Comparison of ENCODE assay signal across 1 cellular context in the genomic region with DNA sequence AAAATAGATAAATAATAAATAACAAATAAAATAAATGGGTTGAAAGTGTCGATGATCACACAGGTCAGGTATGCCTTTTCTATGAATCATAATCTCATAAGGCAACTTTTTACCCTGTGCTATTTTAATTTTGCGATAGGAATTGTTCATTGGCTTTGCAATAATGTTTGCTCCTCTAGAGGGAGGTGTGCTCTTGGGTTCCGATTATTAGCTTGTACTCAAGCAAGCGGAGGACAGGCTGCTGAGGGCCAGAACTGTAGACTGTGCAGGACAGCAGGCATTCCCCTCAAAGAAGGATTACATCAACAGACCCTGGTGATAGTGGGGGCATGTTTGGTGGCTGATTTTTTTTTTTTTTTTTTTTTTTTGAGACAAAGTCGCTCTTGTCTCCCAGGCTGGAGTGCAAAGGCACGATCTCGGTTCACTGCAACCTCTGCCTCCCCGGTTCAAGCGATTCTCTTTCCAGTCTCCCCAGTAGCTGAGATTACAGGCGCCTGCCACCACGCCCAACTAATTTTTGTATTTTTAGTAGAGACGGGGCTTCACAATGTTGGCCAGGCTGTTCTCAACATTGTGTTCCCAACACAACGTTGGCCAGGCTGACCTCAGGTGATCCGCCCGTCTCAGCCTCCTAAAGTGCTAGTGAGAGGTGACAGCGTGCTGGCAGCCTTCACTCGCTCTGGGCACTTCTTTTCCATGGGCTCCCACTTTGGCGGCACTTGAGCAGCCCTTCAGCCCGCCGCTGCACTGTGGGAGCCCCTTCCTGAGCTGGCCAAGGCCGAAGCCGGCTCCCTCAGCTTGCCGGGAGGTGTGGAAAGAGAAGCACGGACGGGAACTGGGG.
TF ChIP-seq lines count a peak whose summit lies in the region.

No MANE protein-coding gene starts in this region.

TF ChIP-seq in WTC11, 78 proteins besides CTCF, POLR2A, EP300 and RAD21 (continued from another document):
- TF ChIP-seq, protein P1, sequence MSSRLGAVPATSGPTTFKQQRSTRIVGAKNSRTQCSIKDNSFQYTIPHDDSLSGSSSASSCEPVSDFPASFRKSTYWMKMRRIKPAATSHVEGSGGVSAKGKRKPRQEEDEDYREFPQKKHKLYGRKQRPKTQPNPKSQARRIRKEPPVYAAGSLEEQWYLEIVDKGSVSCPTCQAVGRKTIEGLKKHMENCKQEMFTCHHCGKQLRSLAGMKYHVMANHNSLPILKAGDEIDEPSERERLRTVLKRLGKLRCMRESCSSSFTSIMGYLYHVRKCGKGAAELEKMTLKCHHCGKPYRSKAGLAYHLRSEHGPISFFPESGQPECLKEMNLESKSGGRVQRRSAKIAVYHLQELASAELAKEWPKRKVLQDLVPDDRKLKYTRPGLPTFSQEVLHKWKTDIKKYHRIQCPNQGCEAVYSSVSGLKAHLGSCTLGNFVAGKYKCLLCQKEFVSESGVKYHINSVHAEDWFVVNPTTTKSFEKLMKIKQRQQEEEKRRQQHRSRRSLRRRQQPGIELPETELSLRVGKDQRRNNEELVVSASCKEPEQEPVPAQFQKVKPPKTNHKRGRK (CRISPR knock-in tag; IDR thresholded peaks at IDR 0.05; ENCODE audit: borderline replicate concordance): no peak
- TF ChIP-seq, protein P2, sequence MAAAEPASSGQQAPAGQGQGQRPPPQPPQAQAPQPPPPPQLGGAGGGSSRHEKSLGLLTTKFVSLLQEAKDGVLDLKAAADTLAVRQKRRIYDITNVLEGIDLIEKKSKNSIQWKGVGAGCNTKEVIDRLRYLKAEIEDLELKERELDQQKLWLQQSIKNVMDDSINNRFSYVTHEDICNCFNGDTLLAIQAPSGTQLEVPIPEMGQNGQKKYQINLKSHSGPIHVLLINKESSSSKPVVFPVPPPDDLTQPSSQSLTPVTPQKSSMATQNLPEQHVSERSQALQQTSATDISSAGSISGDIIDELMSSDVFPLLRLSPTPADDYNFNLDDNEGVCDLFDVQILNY (CRISPR knock-in tag; IDR thresholded peaks at IDR 0.05): no peak
- TF ChIP-seq, protein P3, sequence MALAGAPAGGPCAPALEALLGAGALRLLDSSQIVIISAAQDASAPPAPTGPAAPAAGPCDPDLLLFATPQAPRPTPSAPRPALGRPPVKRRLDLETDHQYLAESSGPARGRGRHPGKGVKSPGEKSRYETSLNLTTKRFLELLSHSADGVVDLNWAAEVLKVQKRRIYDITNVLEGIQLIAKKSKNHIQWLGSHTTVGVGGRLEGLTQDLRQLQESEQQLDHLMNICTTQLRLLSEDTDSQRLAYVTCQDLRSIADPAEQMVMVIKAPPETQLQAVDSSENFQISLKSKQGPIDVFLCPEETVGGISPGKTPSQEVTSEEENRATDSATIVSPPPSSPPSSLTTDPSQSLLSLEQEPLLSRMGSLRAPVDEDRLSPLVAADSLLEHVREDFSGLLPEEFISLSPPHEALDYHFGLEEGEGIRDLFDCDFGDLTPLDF (CRISPR knock-in tag; IDR thresholded peaks at IDR 0.05): no peak
- TF ChIP-seq NR3C1 (CRISPR knock-in tag; conservative IDR thresholded peaks at IDR 0.05; ENCODE audit: low read depth): no peak
- TF ChIP-seq SP1 (CRISPR knock-in tag; conservative IDR thresholded peaks at IDR 0.05): no peak
- TF ChIP-seq, protein P4, sequence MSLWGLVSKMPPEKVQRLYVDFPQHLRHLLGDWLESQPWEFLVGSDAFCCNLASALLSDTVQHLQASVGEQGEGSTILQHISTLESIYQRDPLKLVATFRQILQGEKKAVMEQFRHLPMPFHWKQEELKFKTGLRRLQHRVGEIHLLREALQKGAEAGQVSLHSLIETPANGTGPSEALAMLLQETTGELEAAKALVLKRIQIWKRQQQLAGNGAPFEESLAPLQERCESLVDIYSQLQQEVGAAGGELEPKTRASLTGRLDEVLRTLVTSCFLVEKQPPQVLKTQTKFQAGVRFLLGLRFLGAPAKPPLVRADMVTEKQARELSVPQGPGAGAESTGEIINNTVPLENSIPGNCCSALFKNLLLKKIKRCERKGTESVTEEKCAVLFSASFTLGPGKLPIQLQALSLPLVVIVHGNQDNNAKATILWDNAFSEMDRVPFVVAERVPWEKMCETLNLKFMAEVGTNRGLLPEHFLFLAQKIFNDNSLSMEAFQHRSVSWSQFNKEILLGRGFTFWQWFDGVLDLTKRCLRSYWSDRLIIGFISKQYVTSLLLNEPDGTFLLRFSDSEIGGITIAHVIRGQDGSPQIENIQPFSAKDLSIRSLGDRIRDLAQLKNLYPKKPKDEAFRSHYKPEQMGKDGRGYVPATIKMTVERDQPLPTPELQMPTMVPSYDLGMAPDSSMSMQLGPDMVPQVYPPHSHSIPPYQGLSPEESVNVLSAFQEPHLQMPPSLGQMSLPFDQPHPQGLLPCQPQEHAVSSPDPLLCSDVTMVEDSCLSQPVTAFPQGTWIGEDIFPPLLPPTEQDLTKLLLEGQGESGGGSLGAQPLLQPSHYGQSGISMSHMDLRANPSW (CRISPR knock-in tag; conservative IDR thresholded peaks at IDR 0.05; ENCODE audit: low read depth): no peak
